ENCODE assay signal across 28 cellular contexts in genomic region chr7:14685112-14685511, GRCh38.
DNase-seq lines count a peak whose midpoint lies in the region; ATAC-seq, FAIRE-seq and TF ChIP-seq lines count a peak whose summit lies in the region.
"Had no signal": no experiment of that assay in that cellular context is flagged by ENCODE, and none has a peak within 500 bp of the region (broad histone marks: within the 10 kb centered on the region; RNA-seq: fewer than 3 reads in every experiment).

No MANE protein-coding gene starts in this region.

- POLR2A ChIA-PET in HEK293T (lab: Yijun Ruan, JAX): no interaction called here

- H3K9me3 Mint-ChIP-seq in neural progenitor cell (no peaks in the 10 kb centered on the region), Calu3 (ENCODE audit: low read depth, unreplicated experiment) (no peaks in the 10 kb centered on the region)
- H3K9me3 Mint-ChIP-seq: CD4-positive, alpha-beta memory T cell had no signal

- FAIRE-seq in D721Med (lab: Jason Lieb, UNC): no peak
- FAIRE-seq: GM18507 had no signal

- TF ChIP-seq CTCF in fibroblast of lung (conservative IDR thresholded peaks at IDR 0.05 in 1 of 2, IDR thresholded peaks at IDR 0.05 in 1 of 2; ENCODE audit: low read depth in 1 of 2, low read length in 2 of 2) (no peak), neural progenitor cell (IDR thresholded peaks at IDR 0.05) (no peak), Calu3 (IDR thresholded peaks at IDR 0.05; ENCODE audit: unreplicated experiment) (no peak), D721Med (IDR thresholded peaks at IDR 0.05; ENCODE audit: insufficient read depth, missing control alignments) (no peak)

- H3K36me3 Mint-ChIP-seq in neural progenitor cell (no peaks in the 10 kb centered on the region), Calu3 (ENCODE audit: insufficient read depth, unreplicated experiment) (peaks cover 5% of the 10 kb centered on the region)
- H3K36me3 Mint-ChIP-seq: CD4-positive, alpha-beta memory T cell had no signal

- H3K9ac ChIP-seq in fibroblast of lung (ENCODE audit: insufficient read depth, low read length) (no peak overlapping the region), neural progenitor cell (no peak overlapping the region)

- no peaks in the 10 kb centered on the region for H4K20me1 ChIP-seq in fibroblast of lung (ENCODE audit: control insufficient read depth, extremely low read depth, insufficient read depth, low read length)
- H4K20me1 ChIP-seq in neural progenitor cell (ENCODE audit: low read depth): no peaks in the 10 kb centered on the region

- DNase-seq in Daoy (ENCODE audit: low read depth) (peak; percentile 1), HEK293T (ENCODE audit: extremely low spot score) (no peak), fibroblast of lung (ENCODE audit: low read depth in 2 of 2) (peak in 1 of 2 donors; percentile 3), neural progenitor cell (ENCODE audit: low spot score) (no peak), Calu3 (no peak), D721Med (ENCODE audit: insufficient read length, low spot score) (no peak)
- DNase-seq: AML-193; C1 segment of cervical spinal cord; CD4-positive, alpha-beta memory T cell; COR-L47; DMS 273 treated with DMSO at 0.1 percent for 48 hours; DMS79 treated with DMSO at 0.1 percent for 48 hours; H7; IMR-90; KG1; MM.1S; NCI-H1417; NCI-H1694; NCI-H2029 treated with DMSO at 0.1 percent for 48 hours; NCI-H510A; NCI-H69; SHP77 treated with DMSO at 0.1 percent for 48 hours; SW 1271 had no signal

- ATAC-seq in HG03442 (IDR thresholded peaks at IDR 0.05; ENCODE audit: unreplicated experiment): no peak
- ATAC-seq: Panc1 had no signal

- no peaks in the 10 kb centered on the region for H3F3A ChIP-seq in neural progenitor cell (ENCODE audit: low read depth)

- H3K9me3 ChIP-seq in fibroblast of lung (ENCODE audit: control insufficient read depth, insufficient read depth, low read depth, low read length) (no peaks in the 10 kb centered on the region), neural progenitor cell (ENCODE audit: low read depth) (no peaks in the 10 kb centered on the region)

- H3K4me1 ChIP-seq in fibroblast of lung (ENCODE audit: control insufficient read depth, extremely low read depth, insufficient read depth, low read length) (no peaks in the 10 kb centered on the region), neural progenitor cell (peaks cover 9% of the 10 kb centered on the region)

- BruUV-seq in Calu3 (replicated peaks; lab: Mats Ljungman, UMichigan): no TSS peak

- H2AFZ ChIP-seq in fibroblast of lung (ENCODE audit: low read length) (peak overlapping the region; percentile 27), neural progenitor cell (replicated peaks) (peak overlapping the region; percentile 39)

- H3K27ac Mint-ChIP-seq in neural progenitor cell (no peak overlapping the region), Calu3 (ENCODE audit: unreplicated experiment) (no peak overlapping the region)
- H3K27ac Mint-ChIP-seq: CD4-positive, alpha-beta memory T cell had no signal

- H3K27me3 ChIP-seq in fibroblast of lung (ENCODE audit: control insufficient read depth, insufficient read depth, low read length) (no peaks in the 10 kb centered on the region), neural progenitor cell (no peaks in the 10 kb centered on the region)

- H3K4me1 Mint-ChIP-seq in neural progenitor cell (no peaks in the 10 kb centered on the region), Calu3 (ENCODE audit: low read depth, unreplicated experiment) (peaks cover 9% of the 10 kb centered on the region)
- H3K4me1 Mint-ChIP-seq: CD4-positive, alpha-beta memory T cell had no signal

- H3K4me3 Mint-ChIP-seq in neural progenitor cell: no peak overlapping the region
- no peak overlapping the region for H3K4me3 Mint-ChIP-seq in Calu3 (ENCODE audit: low read depth, unreplicated experiment)
- H3K4me3 Mint-ChIP-seq: CD4-positive, alpha-beta memory T cell had no signal

- H3K79me2 ChIP-seq in fibroblast of lung (ENCODE audit: control insufficient read depth, insufficient read depth, low read length) (no peaks in the 10 kb centered on the region), neural progenitor cell (ENCODE audit: low read depth) (no peaks in the 10 kb centered on the region)

- H3K27me3 Mint-ChIP-seq in neural progenitor cell (ENCODE audit: insufficient read depth, low read depth): no peaks in the 10 kb centered on the region
- no peaks in the 10 kb centered on the region for H3K27me3 Mint-ChIP-seq in Calu3 (ENCODE audit: unreplicated experiment)

- no peak overlapping the region for H3K27ac ChIP-seq in fibroblast of lung (ENCODE audit: insufficient read depth, low read length)
- no peak overlapping the region for H3K27ac ChIP-seq in neural progenitor cell
- H3K27ac ChIP-seq: RWPE1, SK-N-MC had no signal

- H3K36me3 ChIP-seq in fibroblast of lung (ENCODE audit: control insufficient read depth, insufficient read depth, low read length) (no peaks in the 10 kb centered on the region), neural progenitor cell (no peaks in the 10 kb centered on the region)

- no peak overlapping the region for H3K4me2 ChIP-seq in fibroblast of lung (ENCODE audit: extremely low read depth, insufficient read depth, low read length)
- no peak overlapping the region for H3K4me2 ChIP-seq in neural progenitor cell

- H3K4me3 ChIP-seq in fibroblast of lung (replicated peaks in 1 of 4; ENCODE audit: control extremely low read depth in 1 of 4, insufficient read depth in 1 of 4, low read depth in 3 of 4, low read length in 4 of 4) (no peak overlapping the region), neural progenitor cell (no peak overlapping the region)
- H3K4me3 ChIP-seq: SK-N-MC had no signal

- CTCF ChIA-PET in HEK293T (lab: Yijun Ruan, JAX) (no interaction called here), Calu3 (lab: Charles Lee) (interaction anchor here (0.8 kb wide), 1 partner anchor 103 kb away, joined by 3 read pairs; no protein-coding TSS in a partner anchor)

- intact Hi-C loops in Calu3 (cut with micrococcal nuclease; ENCODE audit: unreplicated experiment): loop anchor here (10.0 kb wide), 1 partner anchor 450 kb away; no protein-coding TSS in a partner anchor

TF ChIP-seq in HEK293T, 16 proteins besides CTCF, POLR2A, EP300 and RAD21:
- no peak for TF ChIP-seq SP1 (IDR thresholded peaks at IDR 0.05)
- TF ChIP-seq, protein P1, sequence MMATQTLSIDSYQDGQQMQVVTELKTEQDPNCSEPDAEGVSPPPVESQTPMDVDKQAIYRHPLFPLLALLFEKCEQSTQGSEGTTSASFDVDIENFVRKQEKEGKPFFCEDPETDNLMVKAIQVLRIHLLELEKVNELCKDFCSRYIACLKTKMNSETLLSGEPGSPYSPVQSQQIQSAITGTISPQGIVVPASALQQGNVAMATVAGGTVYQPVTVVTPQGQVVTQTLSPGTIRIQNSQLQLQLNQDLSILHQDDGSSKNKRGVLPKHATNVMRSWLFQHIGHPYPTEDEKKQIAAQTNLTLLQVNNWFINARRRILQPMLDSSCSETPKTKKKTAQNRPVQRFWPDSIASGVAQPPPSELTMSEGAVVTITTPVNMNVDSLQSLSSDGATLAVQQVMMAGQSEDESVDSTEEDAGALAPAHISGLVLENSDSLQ (IDR thresholded peaks at IDR 0.05): peak; percentile 69
TF ChIP-seq in HEK293T: peak in this region for 1.
